ENCODE assay signal across 1 cellular context in genomic region chr17:6651483-6652452, GRCh38.
A peak's percentile ranks its signal among the peaks of the same experiment; 100 is the strongest.
TF ChIP-seq lines count a peak whose summit lies in the region.

TSS of gene C17orf100 (plus strand) at chr17:6651762. CDS start at chr17:6651914, 152 bp downstream.
TSS of gene MED31 (minus strand) at chr17:6651605. CDS start at chr17:6651528, 77 bp downstream.

TF ChIP-seq in HepG2, 621 proteins besides CTCF, POLR2A, EP300 and RAD21 (continued from another document and continues in another):
- no peak; the same call in none of the 2 replicates for TF ChIP-seq PATZ1 (CRISPR knock-in tag; IDR thresholded peaks at IDR 0.05)
- peak; percentile 48; the same call in 1 of the 2 replicates for TF ChIP-seq SNAPC2 (CRISPR knock-in tag; IDR thresholded peaks at IDR 0.05)
- peak; percentile 93; the same call in 1 of the 2 replicates for TF ChIP-seq ZBTB20 (CRISPR knock-in tag; IDR thresholded peaks at IDR 0.05; ENCODE audit: borderline replicate concordance, low read depth)
- no peak for TF ChIP-seq NR2F6 (IDR thresholded peaks at IDR 0.05)
- no peak for TF ChIP-seq NR2F6 (CRISPR knock-in tag; IDR thresholded peaks at IDR 0.05)
- 0 out of 2 replicates have a peak, but pooled peaks have one; percentile 10 for TF ChIP-seq ATF2 (CRISPR knock-in tag; IDR thresholded peaks at IDR 0.05)
- no peak for TF ChIP-seq RORA (CRISPR knock-in tag; IDR thresholded peaks at IDR 0.05)
- 0 out of 2 replicates have a peak, but pooled peaks have one; percentile 69 for TF ChIP-seq STAT6 (CRISPR knock-in tag; IDR thresholded peaks at IDR 0.05; ENCODE audit: borderline replicate concordance)
- peak; percentile 94 for TF ChIP-seq ZMYM2 (CRISPR knock-in tag; IDR thresholded peaks at IDR 0.05)
- TF ChIP-seq MIER3 (CRISPR knock-in tag; IDR thresholded peaks at IDR 0.05; ENCODE audit: borderline replicate concordance) = no peak; the same call in 1 of the 2 replicates
- TF ChIP-seq FUBP1 (CRISPR knock-in tag; IDR thresholded peaks at IDR 0.05; ENCODE audit: borderline replicate concordance) = no peak
- TF ChIP-seq PRDM15 (CRISPR knock-in tag; IDR thresholded peaks at IDR 0.05) = peak; percentile 61; the same call in 1 of the 2 replicates
- TF ChIP-seq NFE2L2 (IDR thresholded peaks at IDR 0.05; ENCODE audit: low read length) = no peak
- TF ChIP-seq ZBTB40 (IDR thresholded peaks at IDR 0.05) = peak; percentile 56
- TF ChIP-seq ZBTB40 (CRISPR knock-in tag; IDR thresholded peaks at IDR 0.05) = peak; percentile 94
- TF ChIP-seq DBP (CRISPR knock-in tag; IDR thresholded peaks at IDR 0.05; ENCODE audit: not compliant biosample characterization) = no peak
- TF ChIP-seq HNRNPL (IDR thresholded peaks at IDR 0.05; ENCODE audit: low read depth, low read length) = 0 out of 2 replicates have a peak, but pooled peaks have one; percentile 17
- no peak for TF ChIP-seq ZNF513 (CRISPR knock-in tag; conservative IDR thresholded peaks at IDR 0.05)
- TF ChIP-seq TAF1 (CRISPR knock-in tag; IDR thresholded peaks at IDR 0.05) = peak; percentile 79
- TF ChIP-seq ETV6 (CRISPR knock-in tag; conservative IDR thresholded peaks at IDR 0.05) = peak; percentile 79; the same call in 1 of the 2 replicates
- peak; percentile 59; the same call in 1 of the 2 replicates for TF ChIP-seq ZFP37 (CRISPR knock-in tag; IDR thresholded peaks at IDR 0.05; ENCODE audit: borderline replicate concordance)
- 0 out of 2 replicates have a peak, but pooled peaks have one; percentile 29 for TF ChIP-seq ZKSCAN8 (CRISPR knock-in tag; IDR thresholded peaks at IDR 0.05; ENCODE audit: borderline replicate concordance)
- TF ChIP-seq SMAD9 (CRISPR knock-in tag; IDR thresholded peaks at IDR 0.05) = peak; percentile 98
- TF ChIP-seq SRSF4 (IDR thresholded peaks at IDR 0.05; ENCODE audit: low read depth, low read length, poor library complexity, severe bottlenecking) = no peak
- peak; percentile 98 for TF ChIP-seq KLF13 (CRISPR knock-in tag; IDR thresholded peaks at IDR 0.05)
- TF ChIP-seq ELK4 (CRISPR knock-in tag; IDR thresholded peaks at IDR 0.05; ENCODE audit: borderline replicate concordance) = no peak; the same call in 1 of the 2 replicates
- peak; percentile 19; the same call in 1 of the 2 replicates for TF ChIP-seq ZNF335 (CRISPR knock-in tag; IDR thresholded peaks at IDR 0.05)
